8 cellular contexts compared by ENCODE assay signal in genomic region chr1:8560611-8561544, GRCh38.
DNase-seq lines count a peak whose midpoint lies in the region; ATAC-seq and TF ChIP-seq lines count a peak whose summit lies in the region.

No MANE protein-coding gene starts in this region.

- H3K36me3 Mint-ChIP-seq in CD4-positive, CD25-positive, alpha-beta regulatory T cell: peaks cover 7% of the 10 kb centered on the region
- no peaks in the 10 kb centered on the region for H3K36me3 Mint-ChIP-seq in T-helper 17 cell (ENCODE audit: low read depth)
- H3K36me3 Mint-ChIP-seq in naive thymus-derived CD8-positive, alpha-beta T cell: peaks cover 0 to 6% (median 3%) of the 10 kb centered on the region in 3 donors

- H3K27me3 Mint-ChIP-seq in CD4-positive, CD25-positive, alpha-beta regulatory T cell: no peaks in the 10 kb centered on the region
- H3K27me3 Mint-ChIP-seq in T-helper 17 cell: no peaks in the 10 kb centered on the region
- no peaks in the 10 kb centered on the region for H3K27me3 Mint-ChIP-seq in naive thymus-derived CD8-positive, alpha-beta T cell

- no peaks in the 10 kb centered on the region for H3K36me3 ChIP-seq in CD4-positive, CD25-positive, alpha-beta regulatory T cell (ENCODE audit: control insufficient read depth, insufficient read depth, low read length)

- peaks cover 5% of the 10 kb centered on the region for H3K4me1 ChIP-seq in CD4-positive, CD25-positive, alpha-beta regulatory T cell (ENCODE audit: control insufficient read depth, insufficient read depth, low read length, poor library complexity, severe bottlenecking)

- H3K27ac Mint-ChIP-seq in CD4-positive, CD25-positive, alpha-beta regulatory T cell: peak overlapping the region in 1 of 3 donors; percentile 3
- H3K27ac Mint-ChIP-seq in T-helper 17 cell: no peak overlapping the region
- peak overlapping the region in 2 of 10 donors; percentile 2 to 42 for H3K27ac Mint-ChIP-seq in naive thymus-derived CD8-positive, alpha-beta T cell

- H3K4me3 ChIP-seq in CD4-positive, CD25-positive, alpha-beta regulatory T cell (ENCODE audit: low read depth, low read length): no peak overlapping the region

- no peak for TF ChIP-seq POLR2A in erythroblast (IDR thresholded peaks at IDR 0.05; ENCODE audit: low read length)

- ATAC-seq in CD4-positive, CD25-positive, alpha-beta regulatory T cell (ENCODE audit: low read depth in 2 of 2): peak; percentile 66 to 77
- ATAC-seq in GM18502 (IDR thresholded peaks at IDR 0.05; ENCODE audit: poor library complexity, unreplicated experiment) (peak; percentile 45), T-helper 17 cell (peak; percentile 81), HG02938 (IDR thresholded peaks at IDR 0.05; ENCODE audit: unreplicated experiment) (no peak), HG02970 (IDR thresholded peaks at IDR 0.05; ENCODE audit: low FRiP score, unreplicated experiment) (no peak)
- ATAC-seq in naive thymus-derived CD8-positive, alpha-beta T cell: peak; percentile 63 to 65

- peak; percentile 30 to 69 (median 65) for DNase-seq in CD4-positive, CD25-positive, alpha-beta regulatory T cell
- DNase-seq in NCI-H1436 (lab: John Stamatoyannopoulos, UW) (peak; percentile 38), T-helper 17 cell (peak in 1 of 3 donors; percentile 12), erythroblast (lab: John Stamatoyannopoulos, UW) (peak; percentile 56 to 72)
- DNase-seq in naive thymus-derived CD8-positive, alpha-beta T cell: peak in 8 of 10 donors; percentile 15 to 63 (median 43)

- H3K9me3 Mint-ChIP-seq in CD4-positive, CD25-positive, alpha-beta regulatory T cell: no peaks in the 10 kb centered on the region
- H3K9me3 Mint-ChIP-seq in naive thymus-derived CD8-positive, alpha-beta T cell: no peaks in the 10 kb centered on the region

- no peak overlapping the region for H3K27ac ChIP-seq in CD4-positive, CD25-positive, alpha-beta regulatory T cell (ENCODE audit: insufficient read depth, low read length, poor library complexity, severe bottlenecking)

- peaks cover 15 to 26% (median 20%) of the 10 kb centered on the region in 4 donors for H3K4me1 Mint-ChIP-seq in CD4-positive, CD25-positive, alpha-beta regulatory T cell
- peaks cover 8% of the 10 kb centered on the region for H3K4me1 Mint-ChIP-seq in T-helper 17 cell
- H3K4me1 Mint-ChIP-seq in naive thymus-derived CD8-positive, alpha-beta T cell: peaks cover 1 to 29% (median 2%) of the 10 kb centered on the region in 4 donors

- H3K27me3 ChIP-seq in CD4-positive, CD25-positive, alpha-beta regulatory T cell (ENCODE audit: control insufficient read depth, insufficient read depth, low read length): no peaks in the 10 kb centered on the region

- H3K4me3 Mint-ChIP-seq in CD4-positive, CD25-positive, alpha-beta regulatory T cell: no peak overlapping the region
- no peak overlapping the region for H3K4me3 Mint-ChIP-seq in T-helper 17 cell
- H3K4me3 Mint-ChIP-seq in naive thymus-derived CD8-positive, alpha-beta T cell: no peak overlapping the region

- no peaks in the 10 kb centered on the region for H3K9me3 ChIP-seq in CD4-positive, CD25-positive, alpha-beta regulatory T cell (ENCODE audit: control insufficient read depth in 2 of 2, low read length in 2 of 2)
- H3K9me3 ChIP-seq in T-helper 17 cell (ENCODE audit: control insufficient read depth, low read length, poor library complexity, severe bottlenecking): no peaks in the 10 kb centered on the region

- POLR2A ChIA-PET in naive thymus-derived CD8-positive, alpha-beta T cell (lab: Charles Lee): interaction anchor here (0.5 kb wide), 1 partner anchor 116 kb away, joined by 3 read pairs; no protein-coding TSS in a partner anchor

Comparison
In these comparisons a context has a peak if more than half of its experiments do, and no peak if none do; other contexts are left out.
1. ATAC-seq: peak in CD4-positive, CD25-positive, alpha-beta regulatory T cell (2 of 2), GM18502 (single experiment), T-helper 17 cell (single experiment) and naive thymus-derived CD8-positive, alpha-beta T cell (2 of 2); none in HG02938 (single experiment) and HG02970 (single experiment).